In genomic region chr11:115198301-115198700, GRCh38 we compare ENCODE assay signal across 19 cellular contexts.
A peak's percentile ranks its signal among the peaks of the same experiment; 100 is the strongest.
DNase-seq lines count a peak whose midpoint lies in the region; ATAC-seq and FAIRE-seq lines count a peak whose summit lies in the region.
"Had no signal": no experiment of that assay in that cellular context is flagged by ENCODE, and none has a peak within 500 bp of the region (broad histone marks: within the 10 kb centered on the region; RNA-seq: fewer than 3 reads in every experiment).

No MANE protein-coding gene starts in this region.

- FAIRE-seq in islet of Langerhans (lab: Jason Lieb, UNC) = peak; percentile 83
- FAIRE-seq: bronchial epithelial cell, H54 had no signal

- DNase-seq in M059J (ENCODE audit: low read depth) = peak; percentile 12
- peak; percentile 95 for DNase-seq in NCI-H526 (lab: John Stamatoyannopoulos, UW)
- peak; percentile 53 for DNase-seq in smooth muscle cell of the brain vasculature (ENCODE audit: low read depth, low spot score)
- DNase-seq in activated CD4-positive, alpha-beta T cell treated with anti-CD3 and anti-CD28 coated beads for 1 hour = no peak
- no peak for DNase-seq in stimulated activated CD4-positive, alpha-beta T cell treated with anti-CD3 and anti-CD28 coated beads, Interleukin-1b, Interleukin-23, amount 100 ng/mL, for 48 hours
- DNase-seq: activated CD8-positive, alpha-beta memory T cell treated with anti-CD3 and anti-CD28 coated beads, Interleukin-2, amount 50 U/mL, for 4 hours; CD4-positive, CD25-positive, alpha-beta regulatory T cell; DMS 273 treated with DMSO at 0.1 percent for 48 hours; MG63; NCI-H446 treated with DMSO at 0.1 percent for 48 hours; posterior cingulate gyrus; substantia nigra; T-helper 17 cell; uterus had no signal

- ATAC-seq in GM19452 (IDR thresholded peaks at IDR 0.05; ENCODE audit: unreplicated experiment) = no peak
- ATAC-seq: left lobe of liver, T-helper 17 cell had no signal

Comparison
In these comparisons a context has a peak if more than half of its experiments do, and no peak if none do; other contexts are left out.
1. DNase-seq: peak in M059J (single experiment), NCI-H526 (2 of 2) and smooth muscle cell of the brain vasculature (single experiment); none in activated CD4-positive, alpha-beta T cell treated with anti-CD3 and anti-CD28 coated beads for 1 hour (single experiment) and stimulated activated CD4-positive, alpha-beta T cell treated with anti-CD3 and anti-CD28 coated beads, Interleukin-1b, Interleukin-23, amount 100 ng/mL, for 48 hours (single experiment).